In genomic region chrX:10656214-10656613, GRCh38 we compare ENCODE assay signal across 27 cellular contexts. TPM values are rescaled to one million over a fixed set of nuclear protein-coding genes. Genes with fewer than 3 reads are reported as not detected.
DNase-seq lines count a peak whose midpoint lies in the region; ATAC-seq, FAIRE-seq and TF ChIP-seq lines count a peak whose summit lies in the region.
"Had no signal": no experiment of that assay in that cellular context is flagged by ENCODE, and none has a peak within 500 bp of the region (broad histone marks: within the 10 kb centered on the region; RNA-seq: fewer than 3 reads in every experiment).

No MANE protein-coding gene starts in this region.

- no peak overlapping the region for H2AFZ ChIP-seq in astrocyte (ENCODE audit: low read depth, low read length)
- H2AFZ ChIP-seq in Karpas-422 (ENCODE audit: low read length): no peak overlapping the region

- H3K9ac ChIP-seq in astrocyte (ENCODE audit: low read length) (no peak overlapping the region), Karpas-422 (ENCODE audit: low read length) (no peak overlapping the region)

- no peaks in the 10 kb centered on the region for H3K27me3 Mint-ChIP-seq in astrocyte (ENCODE audit: low read depth, unreplicated experiment)
- H3K27me3 Mint-ChIP-seq: activated CD4-positive, alpha-beta T cell treated with anti-CD3 and anti-CD28 coated beads, Interleukin-2, amount 10 ng/mL, durations not matched to agents 7 days and 5 days; activated naive CD8-positive, alpha-beta T cell had no signal

- POLR2A ChIA-PET in A673 (lab: Charles Lee; ENCODE audit: low non-redundant PET): no interaction called here

- CTCF ChIA-PET in A673 (lab: Charles Lee): no interaction called here

- ATAC-seq in GM18907 (IDR thresholded peaks at IDR 0.05; ENCODE audit: unreplicated experiment) (no peak), GM18505 (IDR thresholded peaks at IDR 0.05; ENCODE audit: unreplicated experiment) (no peak)
- ATAC-seq: A549; left lung; natural killer cell treated with Interleukin-12 subunit alpha and Interleukin-12 subunit beta and Interleukin-15 and Interleukin-18, amount 100 ng/mL, for 72 hours; right lobe of liver had no signal

- H3K27me3 ChIP-seq in astrocyte (ENCODE audit: insufficient read depth, low read length): no peaks in the 10 kb centered on the region
- no peaks in the 10 kb centered on the region for H3K27me3 ChIP-seq in Karpas-422 (ENCODE audit: low read length)
- no peaks in the 10 kb centered on the region for H3K27me3 ChIP-seq in A673 (replicated peaks; ENCODE audit: insufficient read depth, low read depth, low read length, poor library complexity)
- H3K27me3 ChIP-seq: ascending aorta, left lung, MG63, right lobe of liver had no signal

- H3K27ac ChIP-seq in astrocyte (ENCODE audit: low read depth, low read length): no peak overlapping the region
- no peak overlapping the region for H3K27ac ChIP-seq in Karpas-422 (ENCODE audit: low read length)
- no peak overlapping the region for H3K27ac ChIP-seq in A673 (ENCODE audit: low read depth, low read length, poor library complexity, severe bottlenecking)
- H3K27ac ChIP-seq: A549, ascending aorta, epithelial cell of prostate, left lung, right lobe of liver, RWPE1, WERI-Rb-1 had no signal

- DNase-seq in DMS 273 (lab: John Stamatoyannopoulos, UW; ENCODE audit: unreplicated experiment): peak; percentile 72
- DNase-seq in NCI-H1417 treated with DMSO at 0.1 percent for 48 hours (lab: John Stamatoyannopoulos, UW): peak; percentile 64
- peak; percentile 86 for DNase-seq in NCI-H345 (lab: John Stamatoyannopoulos, UW)
- no peak for DNase-seq in astrocyte (ENCODE audit: low read depth)
- DNase-seq in Karpas-422: no peak
- DNase-seq in A673 (ENCODE audit: low spot score): no peak
- DNase-seq: activated CD4-positive, alpha-beta T cell treated with anti-CD3 and anti-CD28 coated beads, Interleukin-2, amount 10 ng/mL, durations not matched to agents 7 days and 5 days; Caco-2; central memory CD4-positive, alpha-beta T cell; HCEC 1CT; left lung; MG63; NCI-H226; right lobe of liver; stimulated activated CD4-positive, alpha-beta T cell treated with anti-CD3 and anti-CD28 coated beads, Interleukin-15, amount 100 ng/mL, for 24 hours; trophoblast cell; WERI-Rb-1 had no signal

- no peak overlapping the region for H3K4me3 Mint-ChIP-seq in astrocyte (ENCODE audit: unreplicated experiment)
- H3K4me3 Mint-ChIP-seq: activated CD4-positive, alpha-beta T cell treated with anti-CD3 and anti-CD28 coated beads, Interleukin-2, amount 10 ng/mL, durations not matched to agents 7 days and 5 days; activated naive CD8-positive, alpha-beta T cell; natural killer cell treated with Interleukin-12 subunit alpha and Interleukin-12 subunit beta and Interleukin-15 and Interleukin-18, amount 100 ng/mL, for 72 hours had no signal

- no peaks in the 10 kb centered on the region for H3K4me1 Mint-ChIP-seq in astrocyte (ENCODE audit: low read depth, unreplicated experiment)
- H3K4me1 Mint-ChIP-seq: activated CD4-positive, alpha-beta T cell treated with anti-CD3 and anti-CD28 coated beads, Interleukin-2, amount 10 ng/mL, durations not matched to agents 7 days and 5 days had no signal

- BruUV-seq in A673 (replicated peaks; lab: Mats Ljungman, UMichigan): no TSS peak

- H3K9me3 Mint-ChIP-seq in astrocyte (ENCODE audit: unreplicated experiment): no peaks in the 10 kb centered on the region
- H3K9me3 Mint-ChIP-seq: activated CD4-positive, alpha-beta T cell treated with anti-CD3 and anti-CD28 coated beads, Interleukin-2, amount 10 ng/mL, durations not matched to agents 7 days and 5 days; activated T-helper 2 cell treated with anti-CD3 and anti-CD28 coated beads, Interferon-gamma antibody, Interleukin-2, Interleukin-4, amounts not matched to agents 10 μg/mL and 5 μg/mL and 100 μg/mL, durations not matched to agents 14 hours and 24 hours and 36 hours had no signal

- FAIRE-seq in astrocyte (lab: Jason Lieb, UNC): peak; percentile 41
- FAIRE-seq: G401.6 had no signal

- H3K36me3 ChIP-seq in astrocyte (ENCODE audit: insufficient read depth, low read length) (no peaks in the 10 kb centered on the region), Karpas-422 (ENCODE audit: insufficient read depth, low read length) (no peaks in the 10 kb centered on the region), A673 (ENCODE audit: insufficient read depth, low read length, poor library complexity, severe bottlenecking) (no peaks in the 10 kb centered on the region)
- H3K36me3 ChIP-seq: ascending aorta, left lung, MG63, right lobe of liver, WERI-Rb-1 had no signal

- H3K4me2 ChIP-seq in astrocyte (ENCODE audit: low read length): no peak overlapping the region
- H3K4me2 ChIP-seq in Karpas-422 (ENCODE audit: low read depth, low read length, poor library complexity, severe bottlenecking): no peak overlapping the region
- H3K4me2 ChIP-seq: A549 had no signal

- H3K79me2 ChIP-seq in astrocyte (ENCODE audit: insufficient read depth, low read length) (no peaks in the 10 kb centered on the region), Karpas-422 (ENCODE audit: low read length) (no peaks in the 10 kb centered on the region)

- H3K4me3 ChIP-seq in astrocyte (ENCODE audit: insufficient read depth, low read depth, low read length): no peak overlapping the region
- H3K4me3 ChIP-seq in Karpas-422 (ENCODE audit: low read length): no peak overlapping the region
- no peak overlapping the region for H3K4me3 ChIP-seq in A673 (ENCODE audit: low read depth, low read length, poor library complexity, severe bottlenecking)
- H3K4me3 ChIP-seq: A549, ascending aorta, left lung, MG63, right lobe of liver had no signal

- no peak for TF ChIP-seq POLR2A in GM18505 (IDR thresholded peaks at IDR 0.05; ENCODE audit: borderline replicate concordance, extremely low read depth, insufficient read depth, insufficient read length)

- H3K9me3 ChIP-seq in astrocyte (ENCODE audit: insufficient read depth, low read depth, low read length) (no peaks in the 10 kb centered on the region), Karpas-422 (ENCODE audit: low read length) (no peaks in the 10 kb centered on the region), A673 (ENCODE audit: low read depth, low read length, poor library complexity, severe bottlenecking) (no peaks in the 10 kb centered on the region)
- H3K9me3 ChIP-seq: A549, ascending aorta, Caco-2, left lung, MG63, right lobe of liver had no signal

- no peaks in the 10 kb centered on the region for H4K20me1 ChIP-seq in astrocyte (ENCODE audit: insufficient read depth, low read length)
- no peaks in the 10 kb centered on the region for H4K20me1 ChIP-seq in Karpas-422 (ENCODE audit: insufficient read depth, low read depth, low read length)

- TF ChIP-seq CTCF in astrocyte (IDR thresholded peaks at IDR 0.05; ENCODE audit: insufficient read depth, low read depth, low read length): no peak
- no peak for TF ChIP-seq CTCF in A673 (conservative IDR thresholded peaks at IDR 0.05; ENCODE audit: low read depth, low read length)

- intact Hi-C loops in A673 (cut with micrococcal nuclease; ENCODE audit: unreplicated experiment): no loop called here

- H3K27ac Mint-ChIP-seq in astrocyte (ENCODE audit: unreplicated experiment): no peak overlapping the region
- H3K27ac Mint-ChIP-seq: activated CD4-positive, alpha-beta T cell treated with anti-CD3 and anti-CD28 coated beads, Interleukin-2, amount 10 ng/mL, durations not matched to agents 7 days and 5 days; activated naive CD8-positive, alpha-beta T cell; activated T-helper 2 cell treated with anti-CD3 and anti-CD28 coated beads, Interferon-gamma antibody, Interleukin-2, Interleukin-4, amounts not matched to agents 10 μg/mL and 5 μg/mL and 100 μg/mL, durations not matched to agents 14 hours and 24 hours and 36 hours; natural killer cell treated with Interleukin-12 subunit alpha and Interleukin-12 subunit beta and Interleukin-15 and Interleukin-18, amount 100 ng/mL, for 72 hours had no signal

- H3K9me2 ChIP-seq in Karpas-422 (replicated peaks; ENCODE audit: insufficient read depth, low read length): no peaks in the 10 kb centered on the region

- no peaks in the 10 kb centered on the region for H3K4me1 ChIP-seq in astrocyte (ENCODE audit: insufficient read depth, low read length)
- H3K4me1 ChIP-seq in Karpas-422 (ENCODE audit: low read length): no peaks in the 10 kb centered on the region
- H3K4me1 ChIP-seq in A673 (ENCODE audit: insufficient read depth, low read length, poor library complexity, severe bottlenecking): no peaks in the 10 kb centered on the region
- H3K4me1 ChIP-seq: A549, ascending aorta, left lung, right lobe of liver had no signal

- H3K36me3 Mint-ChIP-seq in astrocyte (ENCODE audit: low read depth, unreplicated experiment): no peaks in the 10 kb centered on the region
- H3K36me3 Mint-ChIP-seq: activated naive CD8-positive, alpha-beta T cell; natural killer cell treated with Interleukin-12 subunit alpha and Interleukin-12 subunit beta and Interleukin-15 and Interleukin-18, amount 100 ng/mL, for 72 hours had no signal

RNA-seq across cellular contexts. Expression of gene MID1, which starts 35.8 kb away (rescaled TPM):
- total RNA-seq in astrocyte (16.8 and 31.2 TPM in 2 replicates), A673 (2021) (5.6 and 7.0 TPM in 2 replicates)
- total RNA-seq in Karpas-422 (2014; rRNA removed; shearing (Covaris generic); ENCODE audit: low replicate concordance): 0.04 and 0.40 TPM in 2 replicates

Comparison
In these comparisons a context has a peak if more than half of its experiments do, and no peak if none do; other contexts are left out.
1. DNase-seq: peak in DMS 273 (single experiment), NCI-H1417 treated with DMSO at 0.1 percent for 48 hours (single experiment) and NCI-H345 (single experiment); none in astrocyte (single experiment), Karpas-422 (single experiment) and A673 (single experiment).